In genomic region chr7:112207765-112208164, GRCh38 we compare ENCODE assay signal across 3 cellular contexts.
TF ChIP-seq lines count a peak whose summit lies in the region.

No MANE protein-coding gene starts in this region.

TF ChIP-seq in SK-N-SH, 30 proteins besides CTCF, POLR2A, EP300 and RAD21 (continues in another document):
- TF ChIP-seq FOSL2 (IDR thresholded peaks at IDR 0.05; ENCODE audit: borderline replicate concordance, low read depth) (no peak), RCOR1 (IDR thresholded peaks at IDR 0.05; ENCODE audit: low read length) (no peak), YY1 (IDR thresholded peaks at IDR 0.05; ENCODE audit: low read depth) (no peak), GABPA (IDR thresholded peaks at IDR 0.05; ENCODE audit: low read depth) (no peak), MEF2A (IDR thresholded peaks at IDR 0.05; ENCODE audit: borderline replicate concordance, low read depth) (no peak), PBX3 (IDR thresholded peaks at IDR 0.05) (no peak), NFIC (IDR thresholded peaks at IDR 0.05; ENCODE audit: borderline replicate concordance) (no peak), IRF3 (IDR thresholded peaks at IDR 0.05; ENCODE audit: low read depth, low read length) (no peak), RXRA (IDR thresholded peaks at IDR 0.05; ENCODE audit: borderline replicate concordance, low read depth) (no peak), CHD2 (IDR thresholded peaks at IDR 0.05; ENCODE audit: low read length, partially characterized antibody) (no peak), ELF1 (IDR thresholded peaks at IDR 0.05) (no peak), ZBTB33 (IDR thresholded peaks at IDR 0.05; ENCODE audit: borderline replicate concordance, low read depth) (no peak), MXI1 (IDR thresholded peaks at IDR 0.05; ENCODE audit: low read depth, low read length) (no peak)

TF ChIP-seq in SK-N-SH treated with all-trans-retinoic acid at 6 μM for 48 hours, 23 proteins besides CTCF, POLR2A, EP300 and RAD21:
- TF ChIP-seq ZFP3 (CRISPR knock-in tag; IDR thresholded peaks at IDR 0.05): no peak
- TF ChIP-seq ZNF565 (CRISPR knock-in tag; conservative IDR thresholded peaks at IDR 0.05; ENCODE audit: low read depth): no peak
- no peak for TF ChIP-seq ARNTL (CRISPR knock-in tag; IDR thresholded peaks at IDR 0.05; ENCODE audit: borderline replicate concordance, low read depth)
- no peak for TF ChIP-seq CSRNP3 (CRISPR knock-in tag; IDR thresholded peaks at IDR 0.05)
- no peak for TF ChIP-seq TOX (CRISPR knock-in tag; IDR thresholded peaks at IDR 0.05; ENCODE audit: borderline replicate concordance)
- no peak for TF ChIP-seq BACH2 (CRISPR knock-in tag; IDR thresholded peaks at IDR 0.05; ENCODE audit: borderline replicate concordance)
- no peak for TF ChIP-seq PPARA (CRISPR knock-in tag; IDR thresholded peaks at IDR 0.05; ENCODE audit: borderline replicate concordance)
- TF ChIP-seq CREB5 (CRISPR knock-in tag; IDR thresholded peaks at IDR 0.05; ENCODE audit: low read depth): no peak
- TF ChIP-seq GLIS3 (CRISPR knock-in tag; IDR thresholded peaks at IDR 0.05): no peak
- TF ChIP-seq TSHZ2 (CRISPR knock-in tag; IDR thresholded peaks at IDR 0.05): no peak

TF ChIP-seq in endothelial cell of umbilical vein, 7 proteins besides CTCF, POLR2A, EP300 and RAD21:
- TF ChIP-seq FOS (IDR thresholded peaks at IDR 0.05; ENCODE audit: borderline replicate concordance, insufficient read depth, low read length) (no peak), MAX (IDR thresholded peaks at IDR 0.05; ENCODE audit: insufficient read depth, insufficient read length) (no peak), MYC (IDR thresholded peaks at IDR 0.05; ENCODE audit: low read depth, low read length) (no peak), EZH2 (IDR thresholded peaks at IDR 0.05; ENCODE audit: borderline replicate concordance, low read depth, low read length, severe bottlenecking) (no peak), JUN (IDR thresholded peaks at IDR 0.05; ENCODE audit: borderline replicate concordance, insufficient read depth, insufficient read length, low read depth) (no peak), POLR2AphosphoS5 (IDR thresholded peaks at IDR 0.05; ENCODE audit: insufficient read depth, low read depth, low read length) (no peak), GATA2 (IDR thresholded peaks at IDR 0.05; ENCODE audit: insufficient read depth, insufficient read length, low read depth, low read length) (no peak)
